9 cellular contexts compared by ENCODE assay signal in genomic region chr17:67824735-67825626, GRCh38. TPM values are rescaled to one million over a fixed set of nuclear protein-coding genes. Genes with fewer than 3 reads are reported as not detected.
DNase-seq lines count a peak whose midpoint lies in the region; ATAC-seq, FAIRE-seq and TF ChIP-seq lines count a peak whose summit lies in the region.
"Had no signal": no experiment of that assay in that cellular context is flagged by ENCODE, and none has a peak within 500 bp of the region (broad histone marks: within the 10 kb centered on the region; RNA-seq: fewer than 3 reads in every experiment).

TSS of gene BPTF (plus strand) at chr17:67825503. CDS start at chr17:67825725, 222 bp downstream.

- TF ChIP-seq CTCF in AG09309 (IDR thresholded peaks at IDR 0.05; ENCODE audit: control insufficient read depth, insufficient read depth, low read depth, low read length, missing control alignments) = peak; percentile 63
- peak; percentile 79 to 92 (median 80) for TF ChIP-seq CTCF in keratinocyte (optimal IDR thresholded peaks at IDR 0.05 in 1 of 3, IDR thresholded peaks at IDR 0.05 in 1 of 3, conservative IDR thresholded peaks at IDR 0.05 in 1 of 3; ENCODE audit: extremely low read depth in 1 of 3, insufficient read depth in 2 of 3, low read length in 3 of 3)

- DNase-seq in AG09309 (ENCODE audit: low read depth) (peak; percentile 46), NCI-H345 (lab: John Stamatoyannopoulos, UW) (peak; percentile 94), keratinocyte (ENCODE audit: low read depth, low spot score) (no peak)
- peak; percentile 80 to 86 (median 84) for DNase-seq in activated CD4-positive, CD25-positive, alpha-beta regulatory T cell (lab: John Stamatoyannopoulos, UW)
- DNase-seq in central memory CD4-positive, alpha-beta T cell = peak; percentile 90
- DNase-seq in stimulated activated CD4-positive, alpha-beta T cell treated with anti-CD3 and anti-CD28 coated beads, Interleukin-15, amount 100 ng/mL, for 1 hour (ENCODE audit: low read depth in 1 of 2, low spot score in 1 of 2) = peak; percentile 80 to 85

- H3K9ac ChIP-seq in keratinocyte (ENCODE audit: control insufficient read depth, extremely low read depth, insufficient read depth, low read length) = peak within 1 kb of the TSS; percentile 88

- H2AFZ ChIP-seq in keratinocyte (ENCODE audit: control insufficient read depth, low read length) = peak within 1 kb of the TSS; percentile 98

- ATAC-seq in GM18909 (IDR thresholded peaks at IDR 0.05; ENCODE audit: poor library complexity, unreplicated experiment) (peak; percentile 84), HG03175 (IDR thresholded peaks at IDR 0.05; ENCODE audit: unreplicated experiment) (peak; percentile 89)

- H3K27ac ChIP-seq in keratinocyte (ENCODE audit: control insufficient read depth, insufficient read depth, low read length) = peak within 1 kb of the TSS; percentile 75

- H3K4me2 ChIP-seq in keratinocyte (ENCODE audit: control insufficient read depth, extremely low read depth, insufficient read depth, low read depth, low read length) = peak within 1 kb of the TSS; percentile 89

- no peaks in the 10 kb centered on the region for H3K27me3 ChIP-seq in keratinocyte (ENCODE audit: control insufficient read depth, extremely low read depth, insufficient read depth, low read length)

- peaks cover 21% of the 10 kb centered on the region for H3K4me1 ChIP-seq in keratinocyte (ENCODE audit: control insufficient read depth, extremely low read depth, insufficient read depth, low read length)

- H4K20me1 ChIP-seq in keratinocyte (ENCODE audit: control insufficient read depth, extremely low read depth, insufficient read depth, low read length) = no peaks in the 10 kb centered on the region

- dilution Hi-C loops in keratinocyte (cut with MboI; ENCODE audit: extremely low pct_ligation_motif_present, low sequenced_read_pairs) = no loop called here

- no peak for FAIRE-seq in keratinocyte (lab: Jason Lieb, UNC)
- FAIRE-seq: colon had no signal

- no peaks in the 10 kb centered on the region for H3K9me3 ChIP-seq in keratinocyte (ENCODE audit: control insufficient read depth, low read depth, low read length)

- no peaks in the 10 kb centered on the region for H3K36me3 ChIP-seq in keratinocyte (ENCODE audit: control insufficient read depth in 2 of 2, extremely low read depth in 1 of 2, insufficient read depth in 2 of 2, low read length in 2 of 2)

- H3K79me2 ChIP-seq in keratinocyte (ENCODE audit: control insufficient read depth, insufficient read depth, low read length) = peaks cover 36% of the 10 kb centered on the region

- H3K4me3 ChIP-seq in AG09309 (ENCODE audit: control insufficient read depth, low read depth, low read length) (peak within 1 kb of the TSS; percentile 59), keratinocyte (ENCODE audit: control insufficient read depth in 2 of 3, extremely low read depth in 1 of 3, insufficient read depth in 2 of 3, low read depth in 1 of 3, low read length in 3 of 3) (peak within 1 kb of the TSS; percentile 82 to 84 (median 82))

- no peaks in the 10 kb centered on the region for H3K9me1 ChIP-seq in keratinocyte (ENCODE audit: control insufficient read depth, extremely low read depth, insufficient read depth, low read length)

RNA-seq across cellular contexts. Expression of gene BPTF, which starts in this region (rescaled TPM):
- polyA plus RNA-seq in keratinocyte = 19.7 to 42.0 TPM (median 28.3 TPM) in 3 replicates
- polyA plus RNA-seq in keratinocyte (2011; ENCODE audit: low read depth) = 92.8 TPM
- 17.7 and 27.8 TPM in 2 replicates for polyA plus RNA-seq in keratinocyte (2011; cell fraction: cytosol; rRNA removed)
- 63.3 and 69.2 TPM in 2 replicates for polyA plus RNA-seq in keratinocyte (2011; cell fraction: nucleus; rRNA removed)
- polyA plus RNA-seq in keratinocyte (2012; ENCODE audit: low replicate concordance) = 26.0 and 27.1 TPM in 2 replicates
- polyA minus RNA-seq in keratinocyte = 57.4 to 108 TPM (median 60.5 TPM) in 3 replicates
- 24.9 TPM for polyA minus RNA-seq in keratinocyte (2011; cell fraction: cytosol; rRNA and poly(A)+ RNA removed)
- polyA minus RNA-seq in keratinocyte (2011; cell fraction: nucleus; rRNA and poly(A)+ RNA removed) = 54.7 and 106 TPM in 2 replicates
